14 cellular contexts compared by ENCODE assay signal in genomic region chr9:89524888-89525385, GRCh38. TPM values are rescaled to one million over a fixed set of nuclear protein-coding genes. Genes with fewer than 3 reads are reported as not detected.
A peak's percentile ranks its signal among the peaks of the same experiment; 100 is the strongest.
DNase-seq lines count a peak whose midpoint lies in the region; ATAC-seq and TF ChIP-seq lines count a peak whose summit lies in the region.
"Had no signal": no experiment of that assay in that cellular context is flagged by ENCODE, and none has a peak within 500 bp of the region (broad histone marks: within the 10 kb centered on the region; RNA-seq: fewer than 3 reads in every experiment).

No MANE protein-coding gene starts in this region.

- peak overlapping the region in 1 of 5 donors; percentile 59 for H3K27ac ChIP-seq in stomach
- no peak overlapping the region for H3K27ac ChIP-seq in vagina

- H3K4me3 ChIP-seq in stomach, result no peak overlapping the region
- no peak overlapping the region for H3K4me3 ChIP-seq in vagina
- H3K4me3 ChIP-seq: Peyer's patch had no signal

- POLR2A ChIA-PET in WTC11 (lab: Charles Lee), result no interaction called here

- peak overlapping the region; percentile 96 for H3K27ac Mint-ChIP-seq in activated naive CD4-positive, alpha-beta T cell treated with anti-CD3 and anti-CD28 coated beads for 36 hours
- H3K27ac Mint-ChIP-seq in WTC11 (no peak overlapping the region), immature natural killer cell (peak overlapping the region; percentile 92 to 99 (median 96))

- H3K27me3 ChIP-seq in stomach (no peaks in the 10 kb centered on the region), vagina (no peaks in the 10 kb centered on the region)
- H3K27me3 ChIP-seq: Peyer's patch had no signal

- TF ChIP-seq CTCF in WTC11 (IDR thresholded peaks at IDR 0.05) (no peak), stomach (IDR thresholded peaks at IDR 0.05) (no peak), vagina (IDR thresholded peaks at IDR 0.05) (no peak)

- H3K9me3 ChIP-seq in stomach, result no peaks in the 10 kb centered on the region
- no peaks in the 10 kb centered on the region for H3K9me3 ChIP-seq in vagina
- H3K9me3 ChIP-seq: Peyer's patch had no signal

- CTCF ChIA-PET in activated naive CD4-positive, alpha-beta T cell treated with anti-CD3 and anti-CD28 coated beads for 36 hours (lab: Charles Lee), result interaction anchor here (0.8 to 1.4 kb wide), 3 partner anchors 23 to 119 kb away, joined by 3 to 4 read pairs (median 3); no protein-coding TSS in a partner anchor
- CTCF ChIA-PET in WTC11 (lab: Charles Lee), result interaction anchor here (0.8 to 2.6 kb wide), 3 partner anchors 24 to 96 kb away, joined by 3 to 7 read pairs (median 3); no protein-coding TSS in a partner anchor

- no peak for ATAC-seq in WTC11

- TF ChIP-seq POLR2A in stomach (IDR thresholded peaks at IDR 0.05), result no peak
- TF ChIP-seq POLR2A in vagina (IDR thresholded peaks at IDR 0.05), result no peak

- H3K36me3 ChIP-seq in stomach (no peaks in the 10 kb centered on the region), vagina (no peaks in the 10 kb centered on the region)
- H3K36me3 ChIP-seq: Peyer's patch had no signal

- no peak overlapping the region for H3K4me3 Mint-ChIP-seq in activated naive CD4-positive, alpha-beta T cell treated with anti-CD3 and anti-CD28 coated beads for 36 hours
- no peak overlapping the region for H3K4me3 Mint-ChIP-seq in WTC11
- H3K4me3 Mint-ChIP-seq in immature natural killer cell, result peak overlapping the region; percentile 72 to 89 (median 77)

- no peaks in the 10 kb centered on the region for H3K27me3 Mint-ChIP-seq in activated naive CD4-positive, alpha-beta T cell treated with anti-CD3 and anti-CD28 coated beads for 36 hours (ENCODE audit: low read depth)
- H3K27me3 Mint-ChIP-seq in WTC11 (ENCODE audit: low read depth) (no peaks in the 10 kb centered on the region), immature natural killer cell (ENCODE audit: low read depth in 3 of 3) (peaks cover 5 to 13% (median 10%) of the 10 kb centered on the region in 3 donors)

- peaks cover 93% of the 10 kb centered on the region for H3K4me1 Mint-ChIP-seq in activated naive CD4-positive, alpha-beta T cell treated with anti-CD3 and anti-CD28 coated beads for 36 hours (ENCODE audit: low read depth)
- H3K4me1 Mint-ChIP-seq in WTC11 (peaks cover 6% of the 10 kb centered on the region), immature natural killer cell (peaks cover 98 to 100% of the 10 kb centered on the region in 2 donors)

- H3K4me1 ChIP-seq in stomach (peaks cover 3 to 81% (median 15%) of the 10 kb centered on the region in 4 donors), vagina (peaks cover 16% of the 10 kb centered on the region)

- H3K36me3 Mint-ChIP-seq in activated naive CD4-positive, alpha-beta T cell treated with anti-CD3 and anti-CD28 coated beads for 36 hours (ENCODE audit: low read depth), result no peaks in the 10 kb centered on the region
- H3K36me3 Mint-ChIP-seq in WTC11 (no peaks in the 10 kb centered on the region), immature natural killer cell (peaks cover 0 to 5% (median 4%) of the 10 kb centered on the region in 3 donors)

- H3K9me3 Mint-ChIP-seq in activated naive CD4-positive, alpha-beta T cell treated with anti-CD3 and anti-CD28 coated beads for 36 hours, result no peaks in the 10 kb centered on the region
- H3K9me3 Mint-ChIP-seq in WTC11, result peaks cover 15% of the 10 kb centered on the region
- H3K9me3 Mint-ChIP-seq in immature natural killer cell, result no peaks in the 10 kb centered on the region

- no peak for DNase-seq in activated naive CD4-positive, alpha-beta T cell treated with anti-CD3 and anti-CD28 coated beads for 36 hours
- DNase-seq in activated naive CD4-positive, alpha-beta T cell (lab: John Stamatoyannopoulos, UW), result no peak
- DNase-seq in WTC11 (ENCODE audit: low spot score), result no peak
- DNase-seq in immature natural killer cell, result no peak
- peak; percentile 11 for DNase-seq in stomach
- DNase-seq in anterior cingulate cortex (lab: John Stamatoyannopoulos, UW), result no peak
- no peak for DNase-seq in vagina (ENCODE audit: extremely low spot score in 2 of 2)
- DNase-seq: activated CD4-positive, alpha-beta T cell treated with anti-CD3 and anti-CD28 coated beads for 1 hour; EL; foreskin melanocyte; HCEC 1CT; NCI-H446 treated with DMSO at 0.1 percent for 48 hours; occipital lobe had no signal

- 81 to 95% (median 88%) methylated on average over 4 to 6 of the region's 6 CpGs for WGBS in stomach, 5 donors

- TF ChIP-seq EP300 in stomach (IDR thresholded peaks at IDR 0.05), result no peak

- intact Hi-C loops in activated naive CD4-positive, alpha-beta T cell treated with anti-CD3 and anti-CD28 coated beads for 36 hours (cut with micrococcal nuclease), result loop anchor here (5.0 kb wide), 1 partner anchor 1138 kb away; the partner anchor contains the start of gene SPIN1
- intact Hi-C loops in stomach (cut with DNase I; ENCODE audit: low total_unique reads) (no loop called here), vagina (cut with DNase I) (no loop called here)

TF ChIP-seq in WTC11, 78 proteins besides CTCF, POLR2A, EP300 and RAD21:
- TF ChIP-seq PRDM15 (CRISPR knock-in tag; IDR thresholded peaks at IDR 0.05), result 0 out of 2 replicates have a peak, but pooled peaks have one; percentile 22
- TF ChIP-seq TCF7 (CRISPR knock-in tag; IDR thresholded peaks at IDR 0.05; ENCODE audit: low read depth), result no peak
- TF ChIP-seq PRRX2 (CRISPR knock-in tag; IDR thresholded peaks at IDR 0.05), result no peak

RNA-seq across cellular contexts. Expression of gene SEMA4D, which starts 27.0 kb away (rescaled TPM):
- 100 to 1,000 TPM; 156 to 160 TPM for total RNA-seq in activated naive CD4-positive, alpha-beta T cell treated with anti-CD3 and anti-CD28 coated beads for 36 hours
- 60.5 to 67.8 TPM (median 65.2 TPM) in 3 replicates for total RNA-seq in WTC11 (2021)
- polyA plus RNA-seq in immature natural killer cell, result 10 to 100 TPM; 45.8 to 80.6 (median 47.0) TPM
- total RNA-seq in stomach, result 10 to 100 TPM; 11.1 to 43.3 (median 28.8) TPM
- 10 to 100 TPM in 1 of 3 donors, 1 to 10 TPM in 2; 4.9 to 10.9 (median 8.4) TPM for polyA plus RNA-seq in stomach
- 39.3 TPM for total RNA-seq in vagina

Comparison
In these comparisons a context has a peak if more than half of its experiments do, and no peak if none do; other contexts are left out.
1. H3K4me3 Mint-ChIP-seq: peak in immature natural killer cell (5 of 5); none in activated naive CD4-positive, alpha-beta T cell treated with anti-CD3 and anti-CD28 coated beads for 36 hours (single experiment) and WTC11 (single experiment).